ENCODE assay signal across 2 cellular contexts in genomic region chrX:39416547-39417262, GRCh38.
TF ChIP-seq lines count a peak whose summit lies in the region.

No MANE protein-coding gene starts in this region.

TF ChIP-seq in liver, 16 proteins besides CTCF, POLR2A, EP300 and RAD21:
- TF ChIP-seq FOXA1 (IDR thresholded peaks at IDR 0.05) (no peak), HNF4A (conservative IDR thresholded peaks at IDR 0.05) (peak; percentile 24 to 34)

TF ChIP-seq in HepG2, 621 proteins besides CTCF, POLR2A, EP300 and RAD21:
- TF ChIP-seq CC2D1A (CRISPR knock-in tag; IDR thresholded peaks at IDR 0.05) (no peak), ZNF451 (CRISPR knock-in tag; IDR thresholded peaks at IDR 0.05) (no peak), ZNF329 (CRISPR knock-in tag; IDR thresholded peaks at IDR 0.05; ENCODE audit: low read depth) (no peak), RBFOX2 (IDR thresholded peaks at IDR 0.05; ENCODE audit: low read depth, low read length) (no peak), ZNF572 (CRISPR knock-in tag; IDR thresholded peaks at IDR 0.05) (no peak), ZMYM2 (CRISPR knock-in tag; IDR thresholded peaks at IDR 0.05) (no peak), ZNF784 (CRISPR knock-in tag; IDR thresholded peaks at IDR 0.05; ENCODE audit: borderline replicate concordance) (no peak), ZNF770 (CRISPR knock-in tag; IDR thresholded peaks at IDR 0.05) (no peak), RBM39 (IDR thresholded peaks at IDR 0.05; ENCODE audit: low read depth, low read length, poor library complexity, severe bottlenecking) (no peak), MAFG (CRISPR knock-in tag; IDR thresholded peaks at IDR 0.05) (no peak), CENPT (CRISPR knock-in tag; IDR thresholded peaks at IDR 0.05; ENCODE audit: low read depth) (no peak), THAP9 (CRISPR knock-in tag; IDR thresholded peaks at IDR 0.05; ENCODE audit: borderline replicate concordance) (no peak), ZNF326 (CRISPR knock-in tag; IDR thresholded peaks at IDR 0.05; ENCODE audit: borderline replicate concordance) (no peak)
- TF ChIP-seq, protein P1, sequence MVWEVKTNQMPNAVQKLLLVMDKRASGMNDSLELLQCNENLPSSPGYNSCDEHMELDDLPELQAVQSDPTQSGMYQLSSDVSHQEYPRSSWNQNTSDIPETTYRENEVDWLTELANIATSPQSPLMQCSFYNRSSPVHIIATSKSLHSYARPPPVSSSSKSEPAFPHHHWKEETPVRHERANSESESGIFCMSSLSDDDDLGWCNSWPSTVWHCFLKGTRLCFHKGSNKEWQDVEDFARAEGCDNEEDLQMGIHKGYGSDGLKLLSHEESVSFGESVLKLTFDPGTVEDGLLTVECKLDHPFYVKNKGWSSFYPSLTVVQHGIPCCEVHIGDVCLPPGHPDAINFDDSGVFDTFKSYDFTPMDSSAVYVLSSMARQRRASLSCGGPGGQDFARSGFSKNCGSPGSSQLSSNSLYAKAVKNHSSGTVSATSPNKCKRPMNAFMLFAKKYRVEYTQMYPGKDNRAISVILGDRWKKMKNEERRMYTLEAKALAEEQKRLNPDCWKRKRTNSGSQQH (CRISPR knock-in tag; IDR thresholded peaks at IDR 0.05; ENCODE audit: low read depth) = no peak
